7 cellular contexts compared by ENCODE assay signal in genomic region chr10:129887986-129888783, GRCh38.
"Had no signal": no experiment of that assay in that cellular context is flagged by ENCODE, and none has a peak within 500 bp of the region (broad histone marks: within the 10 kb centered on the region; RNA-seq: fewer than 3 reads in every experiment).

No MANE protein-coding gene starts in this region.

- H3K36me3 Mint-ChIP-seq: mesothelial cell of epicardium; naive B cell; natural killer cell; stimulated activated naive B cell treated with anti-CD40 and anti-IgM and Interleukin-4, amounts not matched to agents 10 μg/mL and 1 μg/mL and 100 μg/mL, for 72 hours had no signal

- H3K27ac Mint-ChIP-seq: mesothelial cell of epicardium; natural killer cell; stimulated activated naive B cell treated with anti-CD40 and anti-IgM and Interleukin-4, amounts not matched to agents 10 μg/mL and 1 μg/mL and 100 μg/mL, for 72 hours had no signal

- H3K9me3 Mint-ChIP-seq: mesothelial cell of epicardium; naive B cell; natural killer cell; stimulated activated naive B cell treated with anti-CD40 and anti-IgM and Interleukin-4, amounts not matched to agents 10 μg/mL and 1 μg/mL and 100 μg/mL, for 72 hours had no signal

- H3K4me3 Mint-ChIP-seq: mesothelial cell of epicardium; naive B cell; natural killer cell; stimulated activated naive B cell treated with anti-CD40 and anti-IgM and Interleukin-4, amounts not matched to agents 10 μg/mL and 1 μg/mL and 100 μg/mL, for 72 hours had no signal

- H3K4me1 Mint-ChIP-seq: naive B cell, natural killer cell had no signal

- DNase-seq: naive B cell, occipital lobe, stomach, transverse colon had no signal
